8 cellular contexts compared by ENCODE assay signal in the genomic region with DNA sequence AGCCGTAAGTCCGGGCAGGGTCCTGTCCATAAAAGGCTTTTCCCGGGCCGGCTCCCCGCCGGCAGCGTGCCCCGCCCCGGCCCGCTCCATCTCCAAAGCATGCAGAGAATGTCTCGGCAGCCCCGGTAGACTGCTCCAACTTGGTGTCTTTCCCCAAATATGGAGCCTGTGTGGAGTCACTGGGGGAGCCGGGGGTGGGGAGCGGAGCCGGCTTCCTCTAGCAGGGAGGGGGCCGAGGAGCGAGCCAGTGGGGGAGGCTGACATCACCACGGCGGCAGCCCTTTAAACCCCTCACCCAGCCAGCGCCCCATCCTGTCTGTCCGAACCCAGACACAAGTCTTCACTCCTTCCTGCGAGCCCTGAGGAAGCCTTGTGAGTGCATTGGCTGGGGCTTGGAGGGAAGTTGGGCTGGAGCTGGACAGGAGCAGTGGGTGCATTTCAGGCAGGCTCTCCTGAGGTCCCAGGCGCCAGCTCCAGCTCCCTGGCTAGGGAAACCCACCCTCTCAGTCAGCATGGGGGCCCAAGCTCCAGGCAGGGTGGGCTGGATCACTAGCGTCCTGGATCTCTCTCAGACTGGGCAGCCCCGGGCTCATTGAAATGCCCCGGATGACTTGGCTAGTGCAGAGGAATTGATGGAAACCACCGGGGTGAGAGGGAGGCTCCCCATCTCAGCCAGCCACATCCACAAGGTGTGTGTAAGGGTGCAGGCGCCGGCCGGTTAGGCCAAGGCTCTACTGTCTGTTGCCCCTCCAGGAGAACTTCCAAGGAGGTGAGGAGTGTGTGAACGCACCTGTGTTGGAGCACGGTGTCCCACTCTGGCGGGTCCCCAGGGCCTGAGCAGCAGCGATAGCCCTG. TPM values are rescaled to one million over a fixed set of nuclear protein-coding genes. Genes with fewer than 3 reads are reported as not detected.
DNase-seq lines count a peak whose midpoint lies in the region; ATAC-seq and TF ChIP-seq lines count a peak whose summit lies in the region.

TSS of gene TAGLN (plus strand) at position 310 of the 855 bp plus-strand sequence. CDS start 3,644 bp downstream, outside the sequence.

- no peaks in the 10 kb centered on the region for H3K27me3 ChIP-seq in SK-N-SH (ENCODE audit: insufficient read depth)
- no peaks in the 10 kb centered on the region for H3K27me3 ChIP-seq in gastroesophageal sphincter

- ATAC-seq in gastroesophageal sphincter (peak; percentile 85), HG02870 (IDR thresholded peaks at IDR 0.05; ENCODE audit: unreplicated experiment) (no peak), GM19351 (IDR thresholded peaks at IDR 0.05; ENCODE audit: unreplicated experiment) (no peak), GM19467 (IDR thresholded peaks at IDR 0.05; ENCODE audit: unreplicated experiment) (no peak), GM19463 (IDR thresholded peaks at IDR 0.05; ENCODE audit: unreplicated experiment) (no peak)

- peak; percentile 85 for DNase-seq in AG09319 (ENCODE audit: extremely low read depth, low read depth)
- no peak for DNase-seq in SK-N-SH
- peak; percentile 84 for DNase-seq in non-pigmented ciliary epithelial cell (ENCODE audit: low read depth)

- H3K36me3 ChIP-seq in SK-N-SH (replicated peaks in 1 of 2; ENCODE audit: control insufficient read depth in 1 of 2, insufficient read depth in 2 of 2, low read length in 1 of 2) (peaks cover 0 to 11% of the 10 kb centered on the region in 2 experiments), gastroesophageal sphincter (peaks cover 0 to 48% of the 10 kb centered on the region in 2 donors)

- 61% methylated on average over 24 of the region's 34 CpGs for WGBS in SK-N-SH (ENCODE audit: low lambda C conversion rate)
- 20% methylated on average over 1 of the region's 34 CpGs; no CpG with 5 or more reads in 1 of the 2 donors for WGBS in gastroesophageal sphincter (ENCODE audit: low coverage in 1 of 2), 2 donors

- H3K9ac ChIP-seq in SK-N-SH = peak within 1 kb of the TSS; percentile 64

- CTCF ChIA-PET in SK-N-SH (lab: Yijun Ruan, JAX) = interaction anchor here (1.0 to 1.2 kb wide), 4 partner anchors 14 to 20 kb away, joined by 3 to 4 read pairs (median 3); no protein-coding TSS in a partner anchor

- H3K4me1 ChIP-seq in SK-N-SH (ENCODE audit: control insufficient read depth in 1 of 2, insufficient read depth in 2 of 2, low read depth in 1 of 2, low read length in 1 of 2) (peaks cover 9 to 13% of the 10 kb centered on the region in 2 experiments; a peak in 3 of 4 replicates), gastroesophageal sphincter (peaks cover 0 to 65% (median 8%) of the 10 kb centered on the region in 3 donors)

- TF ChIP-seq POLR2A in gastroesophageal sphincter (IDR thresholded peaks at IDR 0.05) = peak; percentile 91 to 95

- peak within 1 kb of the TSS; percentile 43 to 51; a peak in 3 of 4 replicates for H3K4me3 ChIP-seq in SK-N-SH (ENCODE audit: low read depth in 2 of 2, low read length in 1 of 2)
- peak within 1 kb of the TSS; percentile 73 to 80 for H3K4me3 ChIP-seq in gastroesophageal sphincter

- POLR2A ChIA-PET in SK-N-SH (lab: Yijun Ruan, JAX) = no interaction called here

- H3K27ac ChIP-seq in SK-N-SH (ENCODE audit: low read depth in 2 of 2, low read length in 1 of 2) = peak within 1 kb of the TSS; percentile 61 to 75
- peak within 1 kb of the TSS; percentile 97 to 99 (median 98) for H3K27ac ChIP-seq in gastroesophageal sphincter

- H2AFZ ChIP-seq in SK-N-SH (ENCODE audit: low read depth) = 0 out of 2 replicates have a peak within 1 kb of the TSS, but pooled peaks have one; percentile 50

- peak within 1 kb of the TSS; percentile 77 for H3K4me2 ChIP-seq in SK-N-SH

- peaks cover 11% of the 10 kb centered on the region for H3F3A ChIP-seq in SK-N-SH (replicated peaks; ENCODE audit: insufficient read depth)

- H3K9me2 ChIP-seq in SK-N-SH = no peaks in the 10 kb centered on the region

- TF ChIP-seq CTCF in AG09319 (IDR thresholded peaks at IDR 0.05; ENCODE audit: low read depth, low read length) = no peak
- no peak for TF ChIP-seq CTCF in SK-N-SH (IDR thresholded peaks at IDR 0.05)
- no peak for TF ChIP-seq CTCF in gastroesophageal sphincter (IDR thresholded peaks at IDR 0.05)

- TF ChIP-seq RAD21 in SK-N-SH (IDR thresholded peaks at IDR 0.05; ENCODE audit: low read length) = no peak

- peaks cover 21% of the 10 kb centered on the region; the same call in 1 of the 2 replicates for H4K20me1 ChIP-seq in SK-N-SH (ENCODE audit: insufficient read depth)

- TF ChIP-seq EP300 in SK-N-SH (IDR thresholded peaks at IDR 0.05; ENCODE audit: borderline replicate concordance in 1 of 2, low read depth in 1 of 2, low read length in 1 of 2) (no peak), gastroesophageal sphincter (IDR thresholded peaks at IDR 0.05) (peak; percentile 65)

- peaks cover 66% of the 10 kb centered on the region for H3K79me2 ChIP-seq in SK-N-SH (ENCODE audit: insufficient read depth)

- H3K9me3 ChIP-seq in SK-N-SH (no peaks in the 10 kb centered on the region), gastroesophageal sphincter (no peaks in the 10 kb centered on the region)

TF ChIP-seq in SK-N-SH, 30 proteins besides CTCF, POLR2A, EP300 and RAD21:
- peak; percentile 66; the same call in 1 of the 2 replicates for TF ChIP-seq TEAD4 (IDR thresholded peaks at IDR 0.05; ENCODE audit: borderline replicate concordance, insufficient read depth)
- TF ChIP-seq, protein P1, sequence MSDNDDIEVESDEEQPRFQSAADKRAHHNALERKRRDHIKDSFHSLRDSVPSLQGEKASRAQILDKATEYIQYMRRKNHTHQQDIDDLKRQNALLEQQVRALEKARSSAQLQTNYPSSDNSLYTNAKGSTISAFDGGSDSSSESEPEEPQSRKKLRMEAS (IDR thresholded peaks at IDR 0.05; ENCODE audit: low read depth) = no peak

RNA-seq across cellular contexts. Expression of gene TAGLN, which starts in this region (rescaled TPM):
- 519 and 811 TPM in 2 replicates for polyA plus RNA-seq in SK-N-SH (2012; rRNA removed)
- polyA plus RNA-seq in SK-N-SH (2012; cell fraction: cytosol; rRNA removed) = 447 and 526 TPM in 2 replicates
- polyA plus RNA-seq in SK-N-SH (2012; cell fraction: nucleus; rRNA removed) = 571 and 676 TPM in 2 replicates
- over 10,000 TPM; 10,394 to 14,194 (median 13,050) TPM for total RNA-seq in gastroesophageal sphincter
